Comparison of ENCODE assay signal across 1 cellular context in the genomic region with DNA sequence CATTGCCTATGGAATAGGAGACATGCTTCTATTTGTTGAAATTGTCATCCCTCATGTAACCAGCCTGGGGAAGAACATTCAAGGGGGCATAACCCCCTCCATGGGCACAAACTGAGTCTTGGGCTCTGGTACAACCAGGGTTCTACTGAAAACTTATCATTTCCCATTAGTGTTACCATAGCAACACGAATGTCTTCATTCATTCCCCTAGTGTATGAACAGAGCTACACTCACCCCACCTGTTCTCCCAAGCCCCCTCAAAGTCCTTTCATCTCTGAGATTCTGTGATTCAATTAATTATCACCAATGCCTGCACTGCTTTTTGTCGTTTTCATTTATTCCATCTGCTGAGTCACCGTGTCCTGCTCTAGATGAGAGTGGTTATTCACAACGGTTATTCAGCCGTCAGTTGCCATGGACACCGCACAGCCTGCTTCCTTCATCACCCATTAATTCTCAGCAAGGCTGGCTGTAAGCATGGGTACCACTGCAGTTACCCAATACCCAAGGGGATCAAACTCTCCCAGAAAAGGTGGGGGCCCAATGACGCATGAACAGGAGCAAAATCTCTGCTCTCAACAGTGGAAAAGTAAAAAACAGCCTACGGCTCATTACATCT.
TF ChIP-seq lines count a peak whose summit lies in the region.

No MANE protein-coding gene starts in this region.

TF ChIP-seq in SK-N-SH, 30 proteins besides CTCF, POLR2A, EP300 and RAD21:
- TF ChIP-seq, protein P1, sequence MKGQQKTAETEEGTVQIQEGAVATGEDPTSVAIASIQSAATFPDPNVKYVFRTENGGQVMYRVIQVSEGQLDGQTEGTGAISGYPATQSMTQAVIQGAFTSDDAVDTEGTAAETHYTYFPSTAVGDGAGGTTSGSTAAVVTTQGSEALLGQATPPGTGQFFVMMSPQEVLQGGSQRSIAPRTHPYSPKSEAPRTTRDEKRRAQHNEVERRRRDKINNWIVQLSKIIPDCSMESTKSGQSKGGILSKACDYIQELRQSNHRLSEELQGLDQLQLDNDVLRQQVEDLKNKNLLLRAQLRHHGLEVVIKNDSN (IDR thresholded peaks at IDR 0.05; ENCODE audit: borderline replicate concordance, low read depth) = no peak
- TF ChIP-seq FOSL2 (IDR thresholded peaks at IDR 0.05; ENCODE audit: borderline replicate concordance, low read depth) = peak; percentile 32; the same call in 1 of the 2 replicates
